14 cellular contexts compared by ENCODE assay signal in the genomic region with DNA sequence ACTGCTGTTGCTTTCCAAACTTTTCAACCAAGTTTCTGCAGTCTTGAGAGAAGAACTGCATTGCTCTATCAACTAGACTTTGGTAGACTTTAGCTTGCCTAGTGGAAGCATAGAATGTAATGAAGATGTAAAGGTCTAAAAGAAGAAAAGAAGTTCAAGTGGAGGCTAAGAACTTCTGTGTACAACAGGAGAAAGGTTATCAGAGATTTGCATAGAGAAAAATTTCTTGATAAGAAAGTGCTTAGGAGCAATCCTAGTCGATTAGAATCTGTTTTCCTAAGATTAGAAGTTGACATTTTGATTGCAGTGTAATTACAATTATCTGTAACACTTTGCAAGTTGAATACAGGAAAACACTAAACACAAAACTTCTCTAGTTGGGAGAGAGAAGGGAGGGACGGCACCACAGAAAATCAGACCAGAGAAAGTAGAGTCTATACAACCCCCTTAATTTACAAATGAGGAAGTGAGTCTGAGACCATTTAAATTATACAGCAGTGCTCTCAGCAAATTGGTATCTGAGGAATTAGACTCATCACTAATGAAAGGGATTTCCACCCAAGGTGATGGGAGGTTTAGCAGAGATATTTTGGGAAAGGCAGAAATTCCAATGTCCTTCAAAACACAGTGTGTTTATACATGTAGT.
A peak's percentile ranks its signal among the peaks of the same experiment; 100 is the strongest.
DNase-seq lines count a peak whose midpoint lies in the region; ATAC-seq and TF ChIP-seq lines count a peak whose summit lies in the region.
"Had no signal": no experiment of that assay in that cellular context is flagged by ENCODE, and none has a peak within 500 bp of the region (broad histone marks: within the 10 kb centered on the region; RNA-seq: fewer than 3 reads in every experiment).

No MANE protein-coding gene starts in this region.

- no peaks in the 10 kb centered on the region for H3K36me3 Mint-ChIP-seq in activated B cell treated with CpG ODN at 0.5 μM for 24 hours (ENCODE audit: low read depth)
- H3K36me3 Mint-ChIP-seq in T-helper 2 cell treated with Interferon-gamma antibody and Interleukin-4, amounts not matched to agents 5 μg/mL and 100 μg/mL, for 36 hours (ENCODE audit: low read depth) = no peaks in the 10 kb centered on the region
- H3K36me3 Mint-ChIP-seq: CD4-positive, CD25-positive, alpha-beta regulatory T cell had no signal

- CTCF ChIA-PET in activated B cell treated with CpG ODN at 0.5 μM for 24 hours (lab: Charles Lee) = no interaction called here

- no peak overlapping the region for H3K27ac Mint-ChIP-seq in activated B cell treated with CpG ODN at 0.5 μM for 24 hours
- no peak overlapping the region for H3K27ac Mint-ChIP-seq in T-helper 2 cell treated with Interferon-gamma antibody and Interleukin-4, amounts not matched to agents 5 μg/mL and 100 μg/mL, for 36 hours
- H3K27ac Mint-ChIP-seq: activated T-cell treated with anti-CD3 and anti-CD28 coated beads, Interleukin-2, amount 50 U/mL, for 72 hours; CD4-positive, CD25-positive, alpha-beta regulatory T cell had no signal

- H3K4me1 Mint-ChIP-seq in activated B cell treated with CpG ODN at 0.5 μM for 24 hours = peaks cover 21% of the 10 kb centered on the region
- H3K4me1 Mint-ChIP-seq in T-helper 2 cell treated with Interferon-gamma antibody and Interleukin-4, amounts not matched to agents 5 μg/mL and 100 μg/mL, for 36 hours (ENCODE audit: low read depth) = no peaks in the 10 kb centered on the region
- H3K4me1 Mint-ChIP-seq: CD4-positive, CD25-positive, alpha-beta regulatory T cell had no signal

- peak; percentile 64 for ATAC-seq in GM18858 (IDR thresholded peaks at IDR 0.05; ENCODE audit: unreplicated experiment)
- peak; percentile 78 for ATAC-seq in GM21515 (IDR thresholded peaks at IDR 0.05; ENCODE audit: unreplicated experiment)
- ATAC-seq in HG03095 (IDR thresholded peaks at IDR 0.05; ENCODE audit: unreplicated experiment) = peak; percentile 74
- ATAC-seq in activated B cell treated with CpG ODN at 0.5 μM for 24 hours (ENCODE audit: low read depth) = peak; percentile 90
- ATAC-seq in GM21737 (IDR thresholded peaks at IDR 0.05; ENCODE audit: unreplicated experiment) = no peak
- ATAC-seq: activated T-cell treated with anti-CD3 and anti-CD28 coated beads, Interleukin-2, amount 50 U/mL, for 72 hours; left lobe of liver had no signal

- intact Hi-C loops in activated B cell treated with CpG ODN at 0.5 μM for 24 hours (cut with micrococcal nuclease) = loop anchor here (1.0 kb wide), 3 partner anchors 8 to 32 kb away; no protein-coding TSS in a partner anchor

- POLR2A ChIA-PET in activated B cell treated with CpG ODN at 0.5 μM for 24 hours (lab: Charles Lee) = interaction anchor here (0.6 kb wide), 1 partner anchor 21 kb away, joined by 3 read pairs; no protein-coding TSS in a partner anchor

- no peaks in the 10 kb centered on the region for H3K27me3 Mint-ChIP-seq in activated B cell treated with CpG ODN at 0.5 μM for 24 hours
- no peaks in the 10 kb centered on the region for H3K27me3 Mint-ChIP-seq in T-helper 2 cell treated with Interferon-gamma antibody and Interleukin-4, amounts not matched to agents 5 μg/mL and 100 μg/mL, for 36 hours (ENCODE audit: low read depth)

- DNase-seq in activated B cell treated with CpG ODN at 0.5 μM for 24 hours (no peak), ecto neural progenitor cell (ENCODE audit: low spot score) (no peak), DMS79 (lab: John Stamatoyannopoulos, UW) (no peak)
- no peak for DNase-seq in T-helper 2 cell treated with Interferon-gamma antibody and Interleukin-4, amounts not matched to agents 5 μg/mL and 100 μg/mL, for 36 hours (ENCODE audit: low spot score)
- DNase-seq: activated T-cell treated with anti-CD3 and anti-CD28 coated beads, Interleukin-2, amount 50 U/mL, for 72 hours; caudate nucleus; CD4-positive, CD25-positive, alpha-beta regulatory T cell; NCI-H2081; ovary had no signal

- H3K4me3 Mint-ChIP-seq in activated B cell treated with CpG ODN at 0.5 μM for 24 hours = peak overlapping the region; percentile 5
- H3K4me3 Mint-ChIP-seq in T-helper 2 cell treated with Interferon-gamma antibody and Interleukin-4, amounts not matched to agents 5 μg/mL and 100 μg/mL, for 36 hours = no peak overlapping the region
- H3K4me3 Mint-ChIP-seq: activated T-cell treated with anti-CD3 and anti-CD28 coated beads, Interleukin-2, amount 50 U/mL, for 72 hours; CD4-positive, CD25-positive, alpha-beta regulatory T cell had no signal

- no peaks in the 10 kb centered on the region for H3K9me3 Mint-ChIP-seq in activated B cell treated with CpG ODN at 0.5 μM for 24 hours
- no peaks in the 10 kb centered on the region for H3K9me3 Mint-ChIP-seq in T-helper 2 cell treated with Interferon-gamma antibody and Interleukin-4, amounts not matched to agents 5 μg/mL and 100 μg/mL, for 36 hours
- H3K9me3 Mint-ChIP-seq: activated T-cell treated with anti-CD3 and anti-CD28 coated beads, Interleukin-2, amount 50 U/mL, for 72 hours had no signal

- TF ChIP-seq CTCF in activated B cell treated with CpG ODN at 0.5 μM for 24 hours (IDR thresholded peaks at IDR 0.05) = no peak
